ENCODE assay signal across 13 cellular contexts in genomic region chr2:147499785-147500184, GRCh38.
DNase-seq lines count a peak whose midpoint lies in the region; ATAC-seq, FAIRE-seq and TF ChIP-seq lines count a peak whose summit lies in the region.
"Had no signal": no experiment of that assay in that cellular context is flagged by ENCODE, and none has a peak within 500 bp of the region (broad histone marks: within the 10 kb centered on the region; RNA-seq: fewer than 3 reads in every experiment).

No MANE protein-coding gene starts in this region.

- H3K4me1 Mint-ChIP-seq in type B pancreatic cell (ENCODE audit: unreplicated experiment): peaks cover 5% of the 10 kb centered on the region
- peaks cover 0 to 10% of the 10 kb centered on the region in 2 donors for H3K4me1 Mint-ChIP-seq in effector memory CD8-positive, alpha-beta T cell (ENCODE audit: low read depth in 2 of 2)
- H3K4me1 Mint-ChIP-seq: H9 had no signal

- no peak overlapping the region for H3K4me3 ChIP-seq in left ventricle myocardium inferior
- no peak overlapping the region for H3K4me3 ChIP-seq in GM12878

- H3K27me3 Mint-ChIP-seq in type B pancreatic cell: no peaks in the 10 kb centered on the region
- no peaks in the 10 kb centered on the region for H3K27me3 Mint-ChIP-seq in effector memory CD8-positive, alpha-beta T cell

- H4K20me1 ChIP-seq in GM12878 (ENCODE audit: control insufficient read depth, insufficient read depth): no peaks in the 10 kb centered on the region

- no peak for TF ChIP-seq RAD21 in GM12878 (IDR thresholded peaks at IDR 0.05; ENCODE audit: insufficient read depth, low read depth, low read length)

- H3K4me2 ChIP-seq in GM12878 (ENCODE audit: control insufficient read depth, insufficient read depth): no peak overlapping the region

- H3K79me2 ChIP-seq in GM12878 (ENCODE audit: control insufficient read depth, insufficient read depth, low read length): no peaks in the 10 kb centered on the region
- H3K79me2 ChIP-seq: parathyroid adenoma had no signal

- H3K36me3 ChIP-seq in left ventricle myocardium inferior (no peaks in the 10 kb centered on the region), GM12878 (ENCODE audit: control insufficient read depth in 2 of 2, insufficient read depth in 2 of 2, low read length in 1 of 2) (no peaks in the 10 kb centered on the region)
- H3K36me3 ChIP-seq: BE2C had no signal

- H3K4me1 ChIP-seq in left ventricle myocardium inferior (no peaks in the 10 kb centered on the region), GM12878 (ENCODE audit: control insufficient read depth, insufficient read depth, low read length) (no peaks in the 10 kb centered on the region)
- H3K4me1 ChIP-seq: BE2C, parathyroid adenoma had no signal

- intact Hi-C loops in left ventricle myocardium inferior (cut with micrococcal nuclease): no loop called here
- intact Hi-C loops in Right ventricle myocardium inferior (cut with DNase I): no loop called here
- intact Hi-C loops in GM12878 (cut with micrococcal nuclease; ENCODE audit: unreplicated experiment): no loop called here

- no peak overlapping the region for H2AFZ ChIP-seq in GM12878 (ENCODE audit: control insufficient read depth, low read depth, low read length)
- H2AFZ ChIP-seq: parathyroid adenoma had no signal

- WGBS in GM12878 (ENCODE audit: insufficient coverage, insufficient replicate concordance, low lambda C conversion rate, missing lambda C conversion rate): 34% methylated on average over 2 of the region's 2 CpGs

- CTCF ChIA-PET in GM12878 (lab: Yijun Ruan, JAX): interaction anchor here (0.7 to 1.0 kb wide), 2 partner anchors 16 to 365 kb away, joined by 3 to 4 read pairs; no protein-coding TSS in a partner anchor

- RAD21 ChIA-PET in GM12878 (lab: Charles Lee; ENCODE audit: unreplicated experiment): interaction anchor here (0.6 kb wide), 1 partner anchor 13 kb away, joined by 3 read pairs; no protein-coding TSS in a partner anchor

- H3K27ac Mint-ChIP-seq in type B pancreatic cell: no peak overlapping the region
- peak overlapping the region in 1 of 2 donors; percentile 47 for H3K27ac Mint-ChIP-seq in effector memory CD8-positive, alpha-beta T cell
- H3K27ac Mint-ChIP-seq: H9 had no signal

- no peaks in the 10 kb centered on the region for H3K27me3 ChIP-seq in left ventricle myocardium inferior (ENCODE audit: low read depth)
- H3K27me3 ChIP-seq in GM12878 (replicated peaks in 1 of 2; ENCODE audit: control insufficient read depth in 2 of 2, insufficient read depth in 2 of 2, low read length in 1 of 2): no peaks in the 10 kb centered on the region; a peak in 1 of 4 replicates
- H3K27me3 ChIP-seq: BE2C had no signal

- SMC1A ChIA-PET in GM12878 (lab: Charles Lee; ENCODE audit: uncharacterized antibody, unreplicated experiment): interaction anchor here (0.6 kb wide), 1 partner anchor 120 kb away, joined by 3 read pairs; no protein-coding TSS in a partner anchor

- H3K4me3 Mint-ChIP-seq in type B pancreatic cell: no peak overlapping the region
- H3K4me3 Mint-ChIP-seq in effector memory CD8-positive, alpha-beta T cell: peak overlapping the region in 1 of 2 donors; percentile 47
- H3K4me3 Mint-ChIP-seq: H9 had no signal

- FAIRE-seq in GM12878 (lab: Jason Lieb, UNC): peak; percentile 62

- ATAC-seq in Right ventricle myocardium inferior: no peak
- ATAC-seq in HG02981 (IDR thresholded peaks at IDR 0.05; ENCODE audit: unreplicated experiment): peak; percentile 76
- ATAC-seq in GM12878: peak; percentile 81
- no peak for ATAC-seq in effector memory CD8-positive, alpha-beta T cell (replicated peaks)

- no peak for DNase-seq in left ventricle myocardium inferior
- DNase-seq in Right ventricle myocardium inferior (ENCODE audit: missing footprints): no peak
- DNase-seq in GM12878 (ENCODE audit: low read depth, low spot score): peak; percentile 40
- DNase-seq in type B pancreatic cell (ENCODE audit: extremely low spot score, unreplicated experiment): no peak
- DNase-seq in effector memory CD8-positive, alpha-beta T cell: no peak
- DNase-seq in UCSD-AML1 (lab: John Stamatoyannopoulos, UW; ENCODE audit: unreplicated experiment): no peak
- no peak for DNase-seq in NCI-H146 (lab: John Stamatoyannopoulos, UW)
- DNase-seq: activated CD4-positive, alpha-beta T cell treated with anti-CD3 and anti-CD28 coated beads, Interleukin-2, amount 50 U/mL, for 48 hours; BE2C; H9; islet precursor cell had no signal

- TF ChIP-seq CTCF in left ventricle myocardium inferior (IDR thresholded peaks at IDR 0.05; ENCODE audit: borderline replicate concordance): no peak
- no peak for TF ChIP-seq CTCF in GM12878 (IDR thresholded peaks at IDR 0.05 in 2 of 3, conservative IDR thresholded peaks at IDR 0.05 in 1 of 3; ENCODE audit: control insufficient read depth in 2 of 3, extremely low read depth in 1 of 3, insufficient read depth in 1 of 3, low read depth in 3 of 3, low read length in 3 of 3)
- TF ChIP-seq CTCF in type B pancreatic cell (conservative IDR thresholded peaks at IDR 0.05): no peak

- no peak for TF ChIP-seq EP300 in GM12878 (IDR thresholded peaks at IDR 0.05; ENCODE audit: borderline replicate concordance in 1 of 2, control insufficient read depth in 1 of 2, low read depth in 2 of 2, low read length in 2 of 2)

- H3K27ac ChIP-seq in left ventricle myocardium inferior (replicated peaks) (peak overlapping the region; percentile 48), GM12878 (ENCODE audit: control insufficient read depth, insufficient read depth) (no peak overlapping the region)
- H3K27ac ChIP-seq: parathyroid adenoma had no signal

- peaks cover 7% of the 10 kb centered on the region for H3K9me3 Mint-ChIP-seq in type B pancreatic cell
- H3K9me3 Mint-ChIP-seq in effector memory CD8-positive, alpha-beta T cell: peaks cover 0 to 4% of the 10 kb centered on the region in 2 donors
- H3K9me3 Mint-ChIP-seq: H9 had no signal

- POLR2A ChIA-PET in GM12878 (lab: Charles Lee): no interaction called here

- H3K36me3 Mint-ChIP-seq in type B pancreatic cell: no peaks in the 10 kb centered on the region
- H3K36me3 Mint-ChIP-seq in effector memory CD8-positive, alpha-beta T cell (ENCODE audit: insufficient read depth): no peaks in the 10 kb centered on the region

- H3K9ac ChIP-seq in GM12878 (ENCODE audit: control insufficient read depth, insufficient read depth, low read length): no peak overlapping the region
- H3K9ac ChIP-seq: parathyroid adenoma had no signal

- in situ Hi-C loops in GM12878 (cut with MboI): no loop called here

- no peak for TF ChIP-seq POLR2A in GM12878 (IDR thresholded peaks at IDR 0.05; ENCODE audit: low read depth, low read length)

- no TSS peak for BruUV-seq in GM12878 (replicated peaks; lab: Mats Ljungman, UMichigan)

- H3K9me3 ChIP-seq in left ventricle myocardium inferior (replicated peaks) (peaks cover 2% of the 10 kb centered on the region), GM12878 (replicated peaks; ENCODE audit: control insufficient read depth, insufficient read depth, low read length) (no peaks in the 10 kb centered on the region; the same call in 1 of the 3 replicates)
- H3K9me3 ChIP-seq: BE2C had no signal

TF ChIP-seq in GM12878, 131 proteins besides CTCF, POLR2A, EP300 and RAD21 (continues in another document):
- TF ChIP-seq CUX1 (IDR thresholded peaks at IDR 0.05; ENCODE audit: insufficient replicate concordance, low read depth, low read length) (peak; percentile 54), PKNOX1 (IDR thresholded peaks at IDR 0.05) (peak; percentile 93), NFIC (IDR thresholded peaks at IDR 0.05; ENCODE audit: low read depth, low read length) (peak; percentile 49), SMAD5 (IDR thresholded peaks at IDR 0.05; ENCODE audit: low read depth) (no peak)

Comparison
In these comparisons a context has a peak if more than half of its experiments do, and no peak if none do; other contexts are left out.
1. ATAC-seq: peak in HG02981 (single experiment) and GM12878 (single experiment); none in Right ventricle myocardium inferior (single experiment) and effector memory CD8-positive, alpha-beta T cell (single experiment).